In the genomic region with DNA sequence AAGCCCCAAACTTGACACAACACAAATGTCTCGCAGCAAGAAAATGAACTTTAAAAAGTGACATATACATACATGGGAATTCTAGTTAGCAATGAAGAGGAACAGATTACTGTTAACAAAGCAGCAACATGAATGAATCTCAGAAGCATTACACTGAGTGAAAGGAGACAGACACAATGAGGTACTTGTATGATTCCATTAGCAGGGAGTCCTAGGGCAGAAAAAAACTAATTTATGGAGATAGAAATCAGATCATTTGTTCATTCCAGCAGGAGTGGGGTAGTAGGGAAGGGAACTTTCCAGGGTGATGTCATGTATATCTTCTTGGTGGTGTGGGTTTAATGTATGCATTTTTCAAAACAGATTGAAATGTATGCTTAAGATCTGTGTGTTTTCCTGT, we compare ENCODE assay signal across 33 cellular contexts.
"Had no signal": no experiment of that assay in that cellular context is flagged by ENCODE, and none has a peak within 500 bp of the region (broad histone marks: within the 10 kb centered on the region; RNA-seq: fewer than 3 reads in every experiment).

No MANE protein-coding gene starts in this region.

- H3K4me3 ChIP-seq: ascending aorta, body of pancreas, K562, SJCRH30 had no signal

- H3K27me3 Mint-ChIP-seq: activated B cell treated with CpG ODN at 0.5 μM for 24 hours; activated CD4-positive, alpha-beta T cell treated with anti-CD3 and anti-CD28 coated beads, Interleukin-2, amount 10 ng/mL, durations not matched to agents 24 days and 14 days; activated CD8-positive, alpha-beta memory T cell treated with anti-CD3 and anti-CD28 coated beads, Interleukin-2, amount 10 ng/mL, durations not matched to agents 7 days and 5 days; activated naive CD8-positive, alpha-beta T cell treated with anti-CD3 and anti-CD28 coated beads, Interleukin-2, amount 50 U/mL, for 24 hours; activated T-cell treated with anti-CD3 and anti-CD28 coated beads, Interleukin-2, amount 50 U/mL, for 24 hours had no signal

- H3K27me3 ChIP-seq: ascending aorta, body of pancreas had no signal

- H3K27ac ChIP-seq: ascending aorta, body of pancreas, RWPE1, SJCRH30 had no signal

- DNase-seq: activated B cell treated with CpG ODN at 0.5 μM for 24 hours; activated CD4-positive, alpha-beta T cell treated with anti-CD3 and anti-CD28 coated beads for 1 hour; activated CD4-positive, alpha-beta T cell treated with anti-CD3 and anti-CD28 coated beads, Interleukin-2, amount 10 ng/mL, durations not matched to agents 24 days and 14 days; activated CD4-positive, alpha-beta T cell treated with anti-CD3 and anti-CD28 coated beads, Interleukin-2, amount 50 U/mL, for 48 hours; activated CD8-positive, alpha-beta memory T cell treated with anti-CD3 and anti-CD28 coated beads, Interleukin-2, amount 10 ng/mL, durations not matched to agents 7 days and 5 days; activated effector memory CD4-positive, alpha-beta T cell treated with Interleukin-2 at 50 U/mL for 16 hours; activated naive CD4-positive, alpha-beta T cell treated with Interleukin-2 at 50 U/mL for 16 hours; activated naive CD8-positive, alpha-beta T cell treated with anti-CD3 and anti-CD28 coated beads, Interleukin-2, amount 50 U/mL, for 24 hours; activated T-cell treated with anti-CD3 and anti-CD28 coated beads, Interleukin-2, amount 50 U/mL, for 24 hours; amniotic stem cell; body of pancreas; cerebellar nuclear complex; Karpas-422; MM.1S; NCI-H1105; NCI-H1436 treated with DMSO at 0.1 percent for 48 hours; NCI-H187 treated with DMSO at 0.1 percent for 48 hours; NCI-H2081 treated with DMSO at 0.1 percent for 48 hours; NCI-H2171 treated with DMSO at 0.1 percent for 48 hours; NCI-H226; NCI-H526; NCI-H82; Right ventricle myocardium superior; SJCRH30; T-cell; T-helper 2 cell; T1000 had no signal

- H3K4me1 Mint-ChIP-seq: activated CD4-positive, alpha-beta T cell treated with anti-CD3 and anti-CD28 coated beads, Interleukin-2, amount 10 ng/mL, durations not matched to agents 24 days and 14 days; activated CD8-positive, alpha-beta memory T cell treated with anti-CD3 and anti-CD28 coated beads, Interleukin-2, amount 10 ng/mL, durations not matched to agents 7 days and 5 days; activated naive CD8-positive, alpha-beta T cell treated with anti-CD3 and anti-CD28 coated beads, Interleukin-2, amount 50 U/mL, for 24 hours; T-cell had no signal

- H3K27ac Mint-ChIP-seq: activated B cell treated with CpG ODN at 0.5 μM for 24 hours; activated CD4-positive, alpha-beta T cell treated with anti-CD3 and anti-CD28 coated beads, Interleukin-2, amount 10 ng/mL, durations not matched to agents 24 days and 14 days; activated CD8-positive, alpha-beta memory T cell treated with anti-CD3 and anti-CD28 coated beads, Interleukin-2, amount 10 ng/mL, durations not matched to agents 7 days and 5 days; activated naive CD4-positive, alpha-beta T cell treated with anti-CD3 and anti-CD28 coated beads, Interleukin-2, amount 50 U/mL, for 72 hours; activated naive CD8-positive, alpha-beta T cell treated with anti-CD3 and anti-CD28 coated beads, Interleukin-2, amount 50 U/mL, for 24 hours; activated T-cell treated with anti-CD3 and anti-CD28 coated beads, Interleukin-2, amount 50 U/mL, for 24 hours; activated T-helper 1 cell treated with anti-CD3 and anti-CD28 coated beads, Interleukin-12 subunit alpha, Interleukin-12 subunit beta, Interleukin-2, Interleukin-4 antibody, amounts not matched to agents 30 ng/mL and 10 ng/mL and 1 ng/mL, durations not matched to agents 14 hours and 24 hours and 36 hours; T-cell had no signal

- ATAC-seq: activated CD8-positive, alpha-beta memory T cell treated with anti-CD3 and anti-CD28 coated beads, Interleukin-2, amount 10 ng/mL, durations not matched to agents 7 days and 5 days; activated naive CD4-positive, alpha-beta T cell treated with anti-CD3 and anti-CD28 coated beads, Interleukin-2, amount 50 U/mL, for 72 hours; activated naive CD8-positive, alpha-beta T cell treated with anti-CD3 and anti-CD28 coated beads, Interleukin-2, amount 50 U/mL, for 24 hours; body of pancreas; K562; T-cell had no signal

- FAIRE-seq: K562, TTC549 had no signal

- H3K9me3 ChIP-seq: ascending aorta, body of pancreas, SJCRH30 had no signal

- H3K36me3 Mint-ChIP-seq: activated CD8-positive, alpha-beta memory T cell treated with anti-CD3 and anti-CD28 coated beads, Interleukin-2, amount 10 ng/mL, durations not matched to agents 7 days and 5 days; activated naive CD4-positive, alpha-beta T cell treated with anti-CD3 and anti-CD28 coated beads, Interleukin-2, amount 50 U/mL, for 72 hours; T-cell had no signal

- H3K9me3 Mint-ChIP-seq: activated naive CD8-positive, alpha-beta T cell treated with anti-CD3 and anti-CD28 coated beads, Interleukin-2, amount 50 U/mL, for 24 hours; activated T-cell treated with anti-CD3 and anti-CD28 coated beads, Interleukin-2, amount 50 U/mL, for 24 hours; activated T-helper 1 cell treated with anti-CD3 and anti-CD28 coated beads, Interleukin-12 subunit alpha, Interleukin-12 subunit beta, Interleukin-2, Interleukin-4 antibody, amounts not matched to agents 30 ng/mL and 10 ng/mL and 1 ng/mL, durations not matched to agents 14 hours and 24 hours and 36 hours had no signal

- H3K36me3 ChIP-seq: ascending aorta, SJCRH30 had no signal

- H3K4me1 ChIP-seq: ascending aorta, body of pancreas, SJCRH30 had no signal

- H3K4me3 Mint-ChIP-seq: activated B cell treated with CpG ODN at 0.5 μM for 24 hours; activated CD4-positive, alpha-beta T cell treated with anti-CD3 and anti-CD28 coated beads, Interleukin-2, amount 10 ng/mL, durations not matched to agents 24 days and 14 days; activated CD8-positive, alpha-beta memory T cell treated with anti-CD3 and anti-CD28 coated beads, Interleukin-2, amount 10 ng/mL, durations not matched to agents 7 days and 5 days; activated naive CD8-positive, alpha-beta T cell treated with anti-CD3 and anti-CD28 coated beads, Interleukin-2, amount 50 U/mL, for 24 hours; activated T-cell treated with anti-CD3 and anti-CD28 coated beads, Interleukin-2, amount 50 U/mL, for 24 hours; activated T-helper 1 cell treated with anti-CD3 and anti-CD28 coated beads, Interleukin-12 subunit alpha, Interleukin-12 subunit beta, Interleukin-2, Interleukin-4 antibody, amounts not matched to agents 30 ng/mL and 10 ng/mL and 1 ng/mL, durations not matched to agents 14 hours and 24 hours and 36 hours; T-cell had no signal
